8 cellular contexts compared by ENCODE assay signal in the genomic region with DNA sequence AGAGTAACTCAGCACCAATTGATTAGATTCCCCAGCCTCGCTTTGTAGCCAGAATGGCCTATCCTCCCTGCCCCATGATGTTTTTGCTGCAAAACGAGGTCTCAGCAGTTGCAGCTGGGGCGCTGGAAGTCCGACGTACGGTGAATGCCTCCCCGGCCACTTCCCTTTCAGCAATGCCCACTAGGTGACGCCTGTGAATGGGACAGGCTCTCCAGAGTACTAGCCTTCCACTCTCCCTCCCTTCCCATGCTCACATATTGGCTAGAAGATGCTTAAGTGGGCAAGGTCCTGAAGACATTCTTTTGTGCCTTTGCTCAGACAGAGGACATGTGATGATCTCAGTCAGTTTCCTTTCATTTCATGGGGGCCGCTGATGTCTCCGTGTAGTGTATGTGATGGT. TPM values are rescaled to one million over a fixed set of nuclear protein-coding genes. Genes with fewer than 3 reads are reported as not detected.
DNase-seq lines count a peak whose midpoint lies in the region; ATAC-seq and TF ChIP-seq lines count a peak whose summit lies in the region.

No MANE protein-coding gene starts in this region.

- H3K36me3 ChIP-seq in GM23338 (ENCODE audit: insufficient read depth) (no peaks in the 10 kb centered on the region), kidney epithelial cell (ENCODE audit: control insufficient read depth, insufficient read depth, low read length) (no peaks in the 10 kb centered on the region)

- no peaks in the 10 kb centered on the region for H3K36me3 Mint-ChIP-seq in GM23338 (ENCODE audit: low read depth)

- H3K27me3 ChIP-seq in GM23338 (ENCODE audit: insufficient read depth) (no peaks in the 10 kb centered on the region), kidney epithelial cell (ENCODE audit: control insufficient read depth, insufficient read depth, low read length) (no peaks in the 10 kb centered on the region)

- H3K9me2 ChIP-seq in GM23338 (ENCODE audit: insufficient read depth) = no peaks in the 10 kb centered on the region

- H3K4me1 ChIP-seq in GM23338 (ENCODE audit: insufficient read depth) = peaks cover 11% of the 10 kb centered on the region; the same call in 1 of the 2 replicates

- H4K20me1 ChIP-seq in GM23338 (replicated peaks; ENCODE audit: insufficient read depth) = no peaks in the 10 kb centered on the region

- peaks cover 5% of the 10 kb centered on the region for H3K27me3 Mint-ChIP-seq in GM23338 (ENCODE audit: insufficient read depth, low read depth, poor library complexity)

- DNase-seq in GM23338 (ENCODE audit: low spot score) (peak; percentile 84), kidney epithelial cell (ENCODE audit: low read depth) (peak; percentile 29), HCEC 1CT (no peak), NK-92 (lab: John Stamatoyannopoulos, UW; ENCODE audit: unreplicated experiment) (no peak)
- no peak for DNase-seq in activated CD4-positive, alpha-beta T cell treated with anti-CD3 and anti-CD28 coated beads, Interleukin-2, amount 50 U/mL, for 4 hours

- H3K9me3 Mint-ChIP-seq in GM23338 = peaks cover 4% of the 10 kb centered on the region; the same call in 1 of the 3 replicates

- peaks cover 19% of the 10 kb centered on the region for H3K4me1 Mint-ChIP-seq in GM23338

- H3K4me2 ChIP-seq in GM23338 = no peak overlapping the region

- H3K79me2 ChIP-seq in GM23338 (replicated peaks; ENCODE audit: insufficient read depth) = no peaks in the 10 kb centered on the region

- ATAC-seq in GM23338 (peak; percentile 100), HG02852 (IDR thresholded peaks at IDR 0.05; ENCODE audit: unreplicated experiment) (no peak)

- H3K4me3 ChIP-seq in GM23338 (no peak overlapping the region), kidney epithelial cell (ENCODE audit: low read depth, low read length) (no peak overlapping the region)

- H2AFZ ChIP-seq in GM23338 = peak overlapping the region; percentile 82; the same call in 1 of the 2 replicates

- H3K27ac Mint-ChIP-seq in GM23338 = no peak overlapping the region

- H3F3A ChIP-seq in GM23338 (replicated peaks; ENCODE audit: low read depth) = no peaks in the 10 kb centered on the region

- no peak overlapping the region for H3K4me3 Mint-ChIP-seq in GM23338

- TF ChIP-seq CTCF in 22Rv1 (IDR thresholded peaks at IDR 0.05) (peak; percentile 81), GM23338 (conservative IDR thresholded peaks at IDR 0.05; ENCODE audit: low read depth in 2 of 2) (peak; percentile 65 to 89), VCaP (conservative IDR thresholded peaks at IDR 0.05) (peak; percentile 89), kidney epithelial cell (IDR thresholded peaks at IDR 0.05; ENCODE audit: insufficient read depth, low read length, poor library complexity, severe bottlenecking) (peak; percentile 95)

- H3K27ac ChIP-seq in 22Rv1 = no peak overlapping the region
- no peak overlapping the region for H3K27ac ChIP-seq in GM23338 (ENCODE audit: low read depth)
- no peak overlapping the region for H3K27ac ChIP-seq in VCaP

TF ChIP-seq in GM23338, 12 proteins besides CTCF, POLR2A, EP300 and RAD21:
- no peak for TF ChIP-seq STAT1 (IDR thresholded peaks at IDR 0.05; ENCODE audit: unreplicated experiment)
- TF ChIP-seq ZNF462 (CRISPR knock-in tag; IDR thresholded peaks at IDR 0.05) = 0 out of 2 replicates have a peak, but pooled peaks have one; percentile 6

RNA-seq across cellular contexts. Expression of gene DMRT2, which starts 50.8 kb away (rescaled TPM):
- total RNA-seq in GM23338 (2014; rRNA removed; shearing (Covaris generic)) = not detected in 2 replicates
- polyA plus RNA-seq in GM23338 (2016; fragmentation: Nextera tagmentation; extraction: Ambion mirVana) = not detected in 2 replicates
- total RNA-seq in kidney epithelial cell = 0.17 TPM in 1 of 2 replicates, not detected in the other

Comparison
In these comparisons a context has a peak if more than half of its experiments do, and no peak if none do; other contexts are left out.
1. DNase-seq: peak in GM23338 (single experiment) and kidney epithelial cell (single experiment); none in HCEC 1CT (single experiment), NK-92 (single experiment) and activated CD4-positive, alpha-beta T cell treated with anti-CD3 and anti-CD28 coated beads, Interleukin-2, amount 50 U/mL, for 4 hours (0 of 2).
2. Peak in every context shown above with its lines, with median percentiles within 50 percentile points of each other: CTCF ChIP-seq.